In genomic region chr13:41554626-41555386, GRCh38 we compare ENCODE assay signal across 10 cellular contexts.
DNase-seq lines count a peak whose midpoint lies in the region; ATAC-seq and TF ChIP-seq lines count a peak whose summit lies in the region.
"Had no signal": no experiment of that assay in that cellular context is flagged by ENCODE, and none has a peak within 500 bp of the region (broad histone marks: within the 10 kb centered on the region; RNA-seq: fewer than 3 reads in every experiment).

No MANE protein-coding gene starts in this region.

- H3K4me1 ChIP-seq in right cardiac atrium (ENCODE audit: control insufficient read depth, insufficient read depth, low read length) (no peaks in the 10 kb centered on the region), body of pancreas (no peaks in the 10 kb centered on the region)

- peak; percentile 27 for DNase-seq in activated naive CD4-positive, alpha-beta T cell treated with Interleukin-2 at 50 U/mL for 16 hours
- DNase-seq in activated naive CD4-positive, alpha-beta T cell treated with anti-CD3 and anti-CD28 coated beads, Interleukin-2, amount 10 ng/mL, durations not matched to agents 7 days and 5 days: no peak
- DNase-seq in stimulated activated CD8-positive, alpha-beta memory T cell treated with anti-CD3 and anti-CD28 coated beads, Interleukin-7, amount 100 ng/mL, for 48 hours (ENCODE audit: extremely low read depth in 1 of 2, low read depth in 1 of 2): peak; percentile 28 to 47
- DNase-seq in right cardiac atrium: no peak
- no peak for DNase-seq in body of pancreas
- no peak for DNase-seq in COLO668 (lab: John Stamatoyannopoulos, UW; ENCODE audit: unreplicated experiment)
- DNase-seq: NCI-H1694 had no signal

- TF ChIP-seq POLR2A in body of pancreas (IDR thresholded peaks at IDR 0.05): no peak

- no peak overlapping the region for H3K4me3 Mint-ChIP-seq in activated naive CD4-positive, alpha-beta T cell treated with anti-CD3 and anti-CD28 coated beads, Interleukin-2, amount 10 ng/mL, durations not matched to agents 7 days and 5 days
- H3K4me3 Mint-ChIP-seq: natural killer cell treated with Interleukin-12 subunit alpha and Interleukin-12 subunit beta and Interleukin-15 and Interleukin-18, amount 100 ng/mL, for 72 hours had no signal

- peaks cover 3% of the 10 kb centered on the region for H3K27me3 Mint-ChIP-seq in activated naive CD4-positive, alpha-beta T cell treated with anti-CD3 and anti-CD28 coated beads, Interleukin-2, amount 10 ng/mL, durations not matched to agents 7 days and 5 days

- TF ChIP-seq CTCF in body of pancreas (IDR thresholded peaks at IDR 0.05): no peak

- WGBS in right cardiac atrium: 90% methylated on average over 10 of the region's 10 CpGs
- 77 to 83% methylated on average over 10 of the region's 10 CpGs for WGBS in body of pancreas, 2 donors

- H3K36me3 Mint-ChIP-seq in activated naive CD4-positive, alpha-beta T cell treated with anti-CD3 and anti-CD28 coated beads, Interleukin-2, amount 10 ng/mL, durations not matched to agents 7 days and 5 days: no peaks in the 10 kb centered on the region
- H3K36me3 Mint-ChIP-seq: natural killer cell treated with Interleukin-12 subunit alpha and Interleukin-12 subunit beta and Interleukin-15 and Interleukin-18, amount 100 ng/mL, for 72 hours had no signal

- CTCF ChIA-PET in activated naive CD4-positive, alpha-beta T cell treated with anti-CD3 and anti-CD28 coated beads, Interleukin-2, amount 10 ng/mL, durations not matched to agents 7 days and 5 days (lab: Charles Lee): interaction anchor here (0.7 to 1.4 kb wide), 4 partner anchors 32 to 98 kb away, joined by 3 to 5 read pairs (median 4); no protein-coding TSS in a partner anchor

- no peak overlapping the region for H3K27ac ChIP-seq in right cardiac atrium (ENCODE audit: low read length)
- H3K27ac ChIP-seq in body of pancreas: no peak overlapping the region

- H3K27me3 ChIP-seq in right cardiac atrium (ENCODE audit: control insufficient read depth, insufficient read depth) (no peaks in the 10 kb centered on the region), body of pancreas (no peaks in the 10 kb centered on the region)

- H3K36me3 ChIP-seq in body of pancreas (replicated peaks in 1 of 2; ENCODE audit: insufficient read depth in 1 of 2, low read depth in 2 of 2): no peaks in the 10 kb centered on the region

- H3K4me3 ChIP-seq in right cardiac atrium (ENCODE audit: low read length): no peak overlapping the region
- no peak overlapping the region for H3K4me3 ChIP-seq in body of pancreas

- ATAC-seq in GM21737 (IDR thresholded peaks at IDR 0.05; ENCODE audit: unreplicated experiment) (peak; percentile 88), HG03469 (IDR thresholded peaks at IDR 0.05; ENCODE audit: unreplicated experiment) (peak; percentile 97), right cardiac atrium (no peak), body of pancreas (no peak)

- H3K9me3 Mint-ChIP-seq in activated naive CD4-positive, alpha-beta T cell treated with anti-CD3 and anti-CD28 coated beads, Interleukin-2, amount 10 ng/mL, durations not matched to agents 7 days and 5 days: no peaks in the 10 kb centered on the region
- H3K9me3 Mint-ChIP-seq: natural killer cell treated with Interleukin-12 subunit alpha and Interleukin-12 subunit beta and Interleukin-15 and Interleukin-18, amount 100 ng/mL, for 72 hours had no signal

- H3K4me1 Mint-ChIP-seq in activated naive CD4-positive, alpha-beta T cell treated with anti-CD3 and anti-CD28 coated beads, Interleukin-2, amount 10 ng/mL, durations not matched to agents 7 days and 5 days: peaks cover 3% of the 10 kb centered on the region

- intact Hi-C loops in right cardiac atrium (cut with DNase I) (no loop called here), body of pancreas (cut with DNase I) (no loop called here)

- no peak overlapping the region for H3K27ac Mint-ChIP-seq in activated naive CD4-positive, alpha-beta T cell treated with anti-CD3 and anti-CD28 coated beads, Interleukin-2, amount 10 ng/mL, durations not matched to agents 7 days and 5 days
- H3K27ac Mint-ChIP-seq: natural killer cell treated with Interleukin-12 subunit alpha and Interleukin-12 subunit beta and Interleukin-15 and Interleukin-18, amount 100 ng/mL, for 72 hours had no signal

- H3K9me3 ChIP-seq in right cardiac atrium (ENCODE audit: control insufficient read depth, low read length) (no peaks in the 10 kb centered on the region), body of pancreas (no peaks in the 10 kb centered on the region)

Comparison
In these comparisons a context has a peak if more than half of its experiments do, and no peak if none do; other contexts are left out.
1. DNase-seq: peak in activated naive CD4-positive, alpha-beta T cell treated with Interleukin-2 at 50 U/mL for 16 hours (single experiment) and stimulated activated CD8-positive, alpha-beta memory T cell treated with anti-CD3 and anti-CD28 coated beads, Interleukin-7, amount 100 ng/mL, for 48 hours (2 of 2); none in activated naive CD4-positive, alpha-beta T cell treated with anti-CD3 and anti-CD28 coated beads, Interleukin-2, amount 10 ng/mL, durations not matched to agents 7 days and 5 days (single experiment), right cardiac atrium (0 of 3), body of pancreas (0 of 4) and COLO668 (single experiment).
2. ATAC-seq: peak in GM21737 (single experiment) and HG03469 (single experiment); none in right cardiac atrium (0 of 2) and body of pancreas (single experiment).